ENCODE assay signal across 17 cellular contexts in genomic region chr11:128244896-128245295, GRCh38.
"Had no signal": no experiment of that assay in that cellular context is flagged by ENCODE, and none has a peak within 500 bp of the region (broad histone marks: within the 10 kb centered on the region; RNA-seq: fewer than 3 reads in every experiment).

No MANE protein-coding gene starts in this region.

- DNase-seq: activated CD4-positive, alpha-beta T cell treated with anti-CD3 and anti-CD28 coated beads, Interleukin-2, amount 10 ng/mL, durations not matched to agents 7 days and 5 days; activated CD8-positive, alpha-beta memory T cell treated with anti-CD3 and anti-CD28 coated beads, Interleukin-2, amount 50 U/mL, for 4 hours; activated effector memory CD4-positive, alpha-beta T cell treated with anti-CD3 and anti-CD28 coated beads, Interleukin-2, amount 50 U/mL, for 16 hours; activated naive CD4-positive, alpha-beta T cell treated with anti-CD3 and anti-CD28 coated beads, Interleukin-2, amount 50 U/mL, for 16 hours; activated T-cell treated with anti-CD3 and anti-CD28 coated beads, Interleukin-2, amount 50 U/mL, for 72 hours; effector CD8-positive, alpha-beta T cell; lower lobe of right lung; natural killer cell; sigmoid colon; spleen; stimulated activated naive B cell treated with anti-CD40 and anti-IgM and Interleukin-4, amounts not matched to agents 10 μg/mL and 1 μg/mL and 100 μg/mL, for 72 hours; T1000 had no signal

- H3K27me3 ChIP-seq: cardiac muscle cell, neutrophil, sigmoid colon, spleen had no signal

- H3K36me3 Mint-ChIP-seq: natural killer cell; stimulated activated naive B cell treated with anti-CD40 and anti-IgM and Interleukin-4, amounts not matched to agents 10 μg/mL and 1 μg/mL and 100 μg/mL, for 72 hours had no signal

- H3K27ac ChIP-seq: cardiac muscle cell, lower lobe of right lung, neutrophil, sigmoid colon, spleen had no signal

- H3K4me3 Mint-ChIP-seq: activated CD4-positive, alpha-beta T cell treated with anti-CD3 and anti-CD28 coated beads, Interleukin-2, amount 10 ng/mL, durations not matched to agents 7 days and 5 days; activated T-cell treated with anti-CD3 and anti-CD28 coated beads, Interleukin-2, amount 50 U/mL, for 72 hours; dendritic cell treated with granulocyte-macrophage colony-stimulating factor and Interleukin-4, amounts not matched to agents 40 ng/mL and 50 ng/mL, for 4 days; natural killer cell; stimulated activated naive B cell treated with anti-CD40 and anti-IgM and Interleukin-4, amounts not matched to agents 10 μg/mL and 1 μg/mL and 100 μg/mL, for 72 hours had no signal

- H3K9me3 Mint-ChIP-seq: activated CD4-positive, alpha-beta T cell treated with anti-CD3 and anti-CD28 coated beads, Interleukin-2, amount 10 ng/mL, durations not matched to agents 7 days and 5 days; activated T-cell treated with anti-CD3 and anti-CD28 coated beads, Interleukin-2, amount 50 U/mL, for 72 hours; dendritic cell treated with granulocyte-macrophage colony-stimulating factor and Interleukin-4, amounts not matched to agents 40 ng/mL and 50 ng/mL, for 4 days; natural killer cell; stimulated activated naive B cell treated with anti-CD40 and anti-IgM and Interleukin-4, amounts not matched to agents 10 μg/mL and 1 μg/mL and 100 μg/mL, for 72 hours had no signal

- H3K27ac Mint-ChIP-seq: activated CD4-positive, alpha-beta T cell treated with anti-CD3 and anti-CD28 coated beads, Interleukin-2, amount 10 ng/mL, durations not matched to agents 7 days and 5 days; activated T-cell treated with anti-CD3 and anti-CD28 coated beads, Interleukin-2, amount 50 U/mL, for 72 hours; dendritic cell treated with granulocyte-macrophage colony-stimulating factor and Interleukin-4, amounts not matched to agents 40 ng/mL and 50 ng/mL, for 4 days; natural killer cell; stimulated activated naive B cell treated with anti-CD40 and anti-IgM and Interleukin-4, amounts not matched to agents 10 μg/mL and 1 μg/mL and 100 μg/mL, for 72 hours had no signal

- ATAC-seq: activated T-cell treated with anti-CD3 and anti-CD28 coated beads, Interleukin-2, amount 50 U/mL, for 72 hours; lower lobe of right lung; natural killer cell; stimulated activated naive B cell treated with anti-CD40 and anti-IgM and Interleukin-4, amounts not matched to agents 10 μg/mL and 1 μg/mL and 100 μg/mL, for 72 hours had no signal

- H3K4me1 Mint-ChIP-seq: activated CD4-positive, alpha-beta T cell treated with anti-CD3 and anti-CD28 coated beads, Interleukin-2, amount 10 ng/mL, durations not matched to agents 7 days and 5 days; natural killer cell; stimulated activated naive B cell treated with anti-CD40 and anti-IgM and Interleukin-4, amounts not matched to agents 10 μg/mL and 1 μg/mL and 100 μg/mL, for 72 hours had no signal

- H3K4me3 ChIP-seq: cardiac muscle cell, lower lobe of right lung, sigmoid colon, spleen had no signal

- H3K27me3 Mint-ChIP-seq: activated CD4-positive, alpha-beta T cell treated with anti-CD3 and anti-CD28 coated beads, Interleukin-2, amount 10 ng/mL, durations not matched to agents 7 days and 5 days; dendritic cell treated with granulocyte-macrophage colony-stimulating factor and Interleukin-4, amounts not matched to agents 40 ng/mL and 50 ng/mL, for 4 days had no signal

- H3K36me3 ChIP-seq: cardiac muscle cell, lower lobe of right lung, neutrophil, sigmoid colon, spleen had no signal

- H3K9me3 ChIP-seq: lower lobe of right lung, neutrophil, sigmoid colon, spleen had no signal

- FAIRE-seq: astrocyte, endothelial cell of umbilical vein had no signal

- H3K4me1 ChIP-seq: lower lobe of right lung had no signal
